In the genomic region with DNA sequence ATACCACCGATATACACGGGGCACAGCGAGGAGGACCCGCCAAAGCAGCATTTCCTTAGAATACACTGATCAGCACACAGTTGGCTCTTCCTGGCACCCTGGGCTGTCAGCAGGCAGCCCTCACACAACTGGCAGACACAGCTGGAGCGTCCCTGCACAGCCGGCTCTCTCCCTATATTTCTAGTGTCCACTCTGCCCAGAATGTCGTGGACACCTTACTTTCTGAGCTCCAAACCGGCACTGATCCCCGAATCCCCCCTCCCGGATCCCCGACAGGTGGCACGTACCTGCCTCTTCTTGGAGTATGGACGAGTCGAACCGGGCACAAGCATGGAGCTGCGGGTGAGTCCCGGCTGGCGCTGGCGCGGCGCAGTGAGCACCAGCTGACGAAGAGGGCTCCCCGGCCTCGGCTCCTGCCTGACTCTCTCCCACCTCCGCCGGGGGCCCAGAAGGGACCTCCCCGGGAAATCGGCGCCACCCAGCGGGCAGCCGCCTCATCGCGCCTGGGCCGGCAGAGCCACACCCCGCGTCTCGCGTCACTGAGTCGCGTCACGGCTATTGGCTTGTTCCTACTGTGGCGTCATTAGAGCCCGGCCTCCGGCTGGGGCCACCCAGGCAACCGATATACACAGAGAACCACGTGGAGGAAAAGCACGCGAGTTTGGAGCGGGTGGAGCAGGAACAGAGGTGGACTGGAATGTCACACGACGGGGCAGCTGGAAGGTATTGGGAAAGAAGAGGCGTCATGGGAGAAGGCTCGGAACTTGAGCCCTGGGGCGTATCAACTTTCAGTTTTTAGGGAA, we compare ENCODE assay signal across 8 cellular contexts.
A peak's percentile ranks its signal among the peaks of the same experiment; 100 is the strongest.
DNase-seq lines count a peak whose midpoint lies in the region; TF ChIP-seq lines count a peak whose summit lies in the region.

USP2 (minus strand) TSS at position 505 of the 803 bp plus-strand sequence. CDS start 8,210 bp downstream, outside the sequence.

- peak within 1 kb of the TSS; percentile 70 for H3K4me3 ChIP-seq in MM.1S (ENCODE audit: low read length)

- H3K36me3 Mint-ChIP-seq in nephron (ENCODE audit: low read depth): no peaks in the 10 kb centered on the region

- H3K4me2 ChIP-seq in MM.1S (ENCODE audit: low read depth, low read length): peak within 1 kb of the TSS; percentile 93

- no peaks in the 10 kb centered on the region for H3K36me3 ChIP-seq in ES-I3 (ENCODE audit: insufficient read depth, low read length)
- H3K36me3 ChIP-seq in MM.1S (replicated peaks; ENCODE audit: insufficient read depth, low read length): no peaks in the 10 kb centered on the region

- peak within 1 kb of the TSS; percentile 80 for H2AFZ ChIP-seq in MM.1S (ENCODE audit: low read length)

- H3K27me3 Mint-ChIP-seq in nephron (ENCODE audit: low read depth): peaks cover 9% of the 10 kb centered on the region

- no peaks in the 10 kb centered on the region for H3K79me2 ChIP-seq in MM.1S (ENCODE audit: low read length)

- H3K27ac Mint-ChIP-seq in nephron: peak within 1 kb of the TSS in 1 of 3 experiments; percentile 59

- H3K27ac ChIP-seq in MM.1S (ENCODE audit: low read length): no peak within 1 kb of the TSS

- H3K4me1 ChIP-seq in ES-I3 (ENCODE audit: insufficient read depth, low read length) (peaks cover 20% of the 10 kb centered on the region), MM.1S (ENCODE audit: low read length) (peaks cover 25% of the 10 kb centered on the region)

- no peaks in the 10 kb centered on the region for H3K9me3 ChIP-seq in ES-I3 (ENCODE audit: control insufficient read depth, insufficient read depth, low read length)
- no peaks in the 10 kb centered on the region for H3K9me3 ChIP-seq in MM.1S (replicated peaks; ENCODE audit: insufficient read depth, low read length)

- H4K20me1 ChIP-seq in MM.1S (ENCODE audit: insufficient read depth, low read length): no peaks in the 10 kb centered on the region

- no peaks in the 10 kb centered on the region for H3F3A ChIP-seq in MM.1S (ENCODE audit: insufficient read depth, low read length)

- H3K27me3 ChIP-seq in MM.1S (replicated peaks; ENCODE audit: insufficient read depth, low read length): peaks cover 13% of the 10 kb centered on the region; the same call in 1 of the 2 replicates

- peak within 1 kb of the TSS; percentile 51 for H3K9ac ChIP-seq in ES-I3 (ENCODE audit: low read depth, low read length)
- peak within 1 kb of the TSS; percentile 56 for H3K9ac ChIP-seq in MM.1S (ENCODE audit: low read length)

- TF ChIP-seq CTCF in MM.1S (IDR thresholded peaks at IDR 0.05; ENCODE audit: low read length) (peak; percentile 89), nephron (IDR thresholded peaks at IDR 0.05; ENCODE audit: unreplicated experiment in 3 of 3) (peak; percentile 90 to 95 (median 92))

- no peaks in the 10 kb centered on the region for H3K9me2 ChIP-seq in MM.1S (replicated peaks; ENCODE audit: insufficient read depth, low read length)

- H3K4me1 Mint-ChIP-seq in nephron: peaks cover 23% of the 10 kb centered on the region

- DNase-seq in HCEC 1CT (peak; percentile 94), MM.1S (peak; percentile 95), SHP77 (lab: John Stamatoyannopoulos, UW) (peak; percentile 91 to 93), activated gamma-delta T cell (lab: John Stamatoyannopoulos, UW) (peak; percentile 92), fibroblast of the conjunctiva (ENCODE audit: low read depth) (peak; percentile 91)
- DNase-seq in stimulated activated naive CD4-positive, alpha-beta T cell treated with Interleukin-2 at 50 U/mL for 16 hours (lab: John Stamatoyannopoulos, UW): peak; percentile 94

- H3K4me3 Mint-ChIP-seq in nephron: peak within 1 kb of the TSS in 1 of 3 experiments; percentile 10

- no peaks in the 10 kb centered on the region for H3K9me3 Mint-ChIP-seq in nephron
